In genomic region chr5:170251462-170251861, GRCh38 we compare ENCODE assay signal across 27 cellular contexts. TPM values are rescaled to one million over a fixed set of nuclear protein-coding genes. Genes with fewer than 3 reads are reported as not detected.
A peak's percentile ranks its signal among the peaks of the same experiment; 100 is the strongest.
DNase-seq lines count a peak whose midpoint lies in the region; ATAC-seq and TF ChIP-seq lines count a peak whose summit lies in the region.
"Had no signal": no experiment of that assay in that cellular context is flagged by ENCODE, and none has a peak within 500 bp of the region (broad histone marks: within the 10 kb centered on the region; RNA-seq: fewer than 3 reads in every experiment).

No MANE protein-coding gene starts in this region.

- TF ChIP-seq CTCF in HEK293 (tag by site-specific recombination; IDR thresholded peaks at IDR 0.05): no peak
- no peak for TF ChIP-seq CTCF in activated CD8-positive, alpha-beta T cell treated with anti-CD3 and anti-CD28 coated beads for 36 hours (IDR thresholded peaks at IDR 0.05)
- TF ChIP-seq CTCF in foreskin keratinocyte (conservative IDR thresholded peaks at IDR 0.05): no peak

- H3K27ac ChIP-seq in HEK293 (ENCODE audit: extremely low read depth, low read depth, low read length) (no peak overlapping the region), foreskin keratinocyte (no peak overlapping the region), GM23248 (no peak overlapping the region)
- no peak overlapping the region for H3K27ac ChIP-seq in CD8-positive, alpha-beta memory T cell (ENCODE audit: low read depth, low read length)
- H3K27ac ChIP-seq: 22Rv1, ovary, right lobe of liver had no signal

- H3K4me3 ChIP-seq in HEK293 (ENCODE audit: low read depth, low read length) (no peak overlapping the region), GM23248 (no peak overlapping the region)
- no peak overlapping the region for H3K4me3 ChIP-seq in CD8-positive, alpha-beta memory T cell (ENCODE audit: low read length)
- H3K4me3 ChIP-seq: ovary, right lobe of liver had no signal

- peaks cover 92% of the 10 kb centered on the region for H3K36me3 Mint-ChIP-seq in activated CD8-positive, alpha-beta T cell treated with anti-CD3 and anti-CD28 coated beads for 36 hours (ENCODE audit: low read depth)
- peaks cover 31 to 96% (median 52%) of the 10 kb centered on the region in 3 donors for H3K36me3 Mint-ChIP-seq in CD8-positive, alpha-beta memory T cell

- no peak overlapping the region for H3K4me2 ChIP-seq in GM23248 (ENCODE audit: unreplicated experiment)

- H4K20me1 ChIP-seq in GM23248 (ENCODE audit: insufficient read depth): no peaks in the 10 kb centered on the region

- peaks cover 2% of the 10 kb centered on the region for H3K9me3 Mint-ChIP-seq in activated CD8-positive, alpha-beta T cell treated with anti-CD3 and anti-CD28 coated beads for 36 hours
- no peaks in the 10 kb centered on the region for H3K9me3 Mint-ChIP-seq in CD8-positive, alpha-beta memory T cell
- H3K9me3 Mint-ChIP-seq: memory B cell had no signal

- H3K9ac ChIP-seq in GM23248: no peak overlapping the region

- CTCF ChIA-PET in HEK293 (lab: Yijun Ruan, JAX): interaction anchor here (0.9 to 1.4 kb wide), 2 partner anchors 16 to 18 kb away, joined by 3 to 4 read pairs; no protein-coding TSS in a partner anchor
- CTCF ChIA-PET in activated CD8-positive, alpha-beta T cell treated with anti-CD3 and anti-CD28 coated beads for 36 hours (lab: Charles Lee): interaction anchor here (1.2 to 2.7 kb wide), 6 partner anchors 26 to 96 kb away, joined by 4 to 15 read pairs (median 4); no protein-coding TSS in a partner anchor
- CTCF ChIA-PET in CD8-positive, alpha-beta memory T cell (lab: Charles Lee): interaction anchor here (1.1 to 3.8 kb wide), 6 partner anchors 10 to 88 kb away, joined by 3 to 11 read pairs (median 6); no protein-coding TSS in a partner anchor

- H3K9me2 ChIP-seq in GM23248 (ENCODE audit: insufficient read depth): no peaks in the 10 kb centered on the region

- peak overlapping the region; percentile 51 for H3K27ac Mint-ChIP-seq in activated CD8-positive, alpha-beta T cell treated with anti-CD3 and anti-CD28 coated beads for 36 hours
- peak overlapping the region in 2 of 8 donors; percentile 17 to 53 for H3K27ac Mint-ChIP-seq in CD8-positive, alpha-beta memory T cell
- H3K27ac Mint-ChIP-seq: dendritic cell treated with granulocyte-macrophage colony-stimulating factor and Interleukin-4, amounts not matched to agents 40 ng/mL and 50 ng/mL, for 4 days; memory B cell had no signal

- WGBS in GM23248 (ENCODE audit: low coverage in 1 of 2, low lambda C conversion rate in 2 of 2, missing lambda C conversion rate in 2 of 2), 2 experiments: 38 to 64% methylated on average over 2 of the region's 2 CpGs

- no peaks in the 10 kb centered on the region for H3K79me2 ChIP-seq in GM23248 (ENCODE audit: insufficient read depth)

- H3K4me3 Mint-ChIP-seq in activated CD8-positive, alpha-beta T cell treated with anti-CD3 and anti-CD28 coated beads for 36 hours: no peak overlapping the region
- no peak overlapping the region for H3K4me3 Mint-ChIP-seq in CD8-positive, alpha-beta memory T cell
- H3K4me3 Mint-ChIP-seq: dendritic cell treated with granulocyte-macrophage colony-stimulating factor and Interleukin-4, amounts not matched to agents 40 ng/mL and 50 ng/mL, for 4 days; memory B cell had no signal

- H3K27me3 Mint-ChIP-seq in activated CD8-positive, alpha-beta T cell treated with anti-CD3 and anti-CD28 coated beads for 36 hours: no peaks in the 10 kb centered on the region
- H3K27me3 Mint-ChIP-seq in CD8-positive, alpha-beta memory T cell: no peaks in the 10 kb centered on the region
- H3K27me3 Mint-ChIP-seq: dendritic cell treated with granulocyte-macrophage colony-stimulating factor and Interleukin-4, amounts not matched to agents 40 ng/mL and 50 ng/mL, for 4 days had no signal

- H3K27me3 ChIP-seq in foreskin keratinocyte (peaks cover 48% of the 10 kb centered on the region), GM23248 (replicated peaks; ENCODE audit: insufficient read depth) (peaks cover 92% of the 10 kb centered on the region)
- no peaks in the 10 kb centered on the region for H3K27me3 ChIP-seq in CD8-positive, alpha-beta memory T cell (ENCODE audit: insufficient read depth, low read length, poor library complexity, severe bottlenecking)
- H3K27me3 ChIP-seq: ovary, right lobe of liver had no signal

- H3F3A ChIP-seq in GM23248 (ENCODE audit: insufficient read depth): no peaks in the 10 kb centered on the region

- H3K36me3 ChIP-seq in HEK293 (ENCODE audit: control insufficient read depth in 2 of 2, insufficient read depth in 1 of 2, low read length in 2 of 2): no peaks in the 10 kb centered on the region
- H3K36me3 ChIP-seq in GM23248 (ENCODE audit: low read depth): no peaks in the 10 kb centered on the region
- peaks cover 90% of the 10 kb centered on the region for H3K36me3 ChIP-seq in CD8-positive, alpha-beta memory T cell (ENCODE audit: insufficient read depth, low read length)
- H3K36me3 ChIP-seq: ovary had no signal

- in situ Hi-C loops in GM23248 (cut with MboI): no loop called here

- H3K9me3 ChIP-seq in HEK293 (ENCODE audit: control insufficient read depth, insufficient read depth, low read depth, low read length) (no peaks in the 10 kb centered on the region), GM23248 (ENCODE audit: low read depth) (no peaks in the 10 kb centered on the region)
- no peaks in the 10 kb centered on the region for H3K9me3 ChIP-seq in CD8-positive, alpha-beta memory T cell (ENCODE audit: low read length)
- H3K9me3 ChIP-seq: ovary, right lobe of liver had no signal

- intact Hi-C loops in activated CD8-positive, alpha-beta T cell treated with anti-CD3 and anti-CD28 coated beads for 36 hours (cut with micrococcal nuclease): no loop called here

- peaks cover 23% of the 10 kb centered on the region for H3K4me1 ChIP-seq in HEK293 (ENCODE audit: control insufficient read depth, insufficient read depth, low read length)
- H3K4me1 ChIP-seq in foreskin keratinocyte: no peaks in the 10 kb centered on the region
- H3K4me1 ChIP-seq in GM23248 (ENCODE audit: insufficient read depth): no peaks in the 10 kb centered on the region
- peaks cover 23% of the 10 kb centered on the region for H3K4me1 ChIP-seq in CD8-positive, alpha-beta memory T cell (ENCODE audit: insufficient read depth, low read length)
- H3K4me1 ChIP-seq: right lobe of liver had no signal

- ATAC-seq in activated CD8-positive, alpha-beta T cell treated with anti-CD3 and anti-CD28 coated beads for 36 hours: no peak
- ATAC-seq in foreskin keratinocyte: no peak
- ATAC-seq: right lobe of liver had no signal

- POLR2A ChIA-PET in HEK293 (lab: Yijun Ruan, JAX): no interaction called here
- POLR2A ChIA-PET in activated CD8-positive, alpha-beta T cell treated with anti-CD3 and anti-CD28 coated beads for 36 hours (lab: Charles Lee): interaction anchor here (0.6 to 1.2 kb wide), 2 partner anchors 14 to 83 kb away, joined by 3 read pairs; no protein-coding TSS in a partner anchor
- POLR2A ChIA-PET in CD8-positive, alpha-beta memory T cell (lab: Charles Lee): interaction anchor here (1.3 kb wide), 1 partner anchor 31 kb away, joined by 3 read pairs; no protein-coding TSS in a partner anchor

- DNase-seq in NCI-H1105 treated with DMSO at 0.1 percent for 48 hours (lab: John Stamatoyannopoulos, UW) (peak; percentile 48), NCI-H1105 (lab: John Stamatoyannopoulos, UW) (no peak), foreskin keratinocyte (peak; percentile 10 to 13), NCI-H82 (lab: John Stamatoyannopoulos, UW) (no peak), GM23248 (no peak)
- no peak for DNase-seq in activated CD8-positive, alpha-beta T cell treated with anti-CD3 and anti-CD28 coated beads for 36 hours
- no peak for DNase-seq in CD8-positive, alpha-beta memory T cell
- DNase-seq: activated CD4-positive, alpha-beta T cell treated with anti-CD3 and anti-CD28 coated beads for 48 hours; activated T-cell treated with anti-CD3 and anti-CD28 coated beads for 4 hours; AML-193; Calu3; foreskin melanocyte; KBM-7; kidney glomerular epithelial cell; NCI-H1092; NCI-H2171 treated with DMSO at 0.1 percent for 48 hours; ovary; right lobe of liver; RPMI8226; stimulated activated naive CD4-positive, alpha-beta T cell treated with Interleukin-2 at 50 U/mL for 16 hours; trophoblast cell had no signal

- peaks cover 73% of the 10 kb centered on the region for H3K4me1 Mint-ChIP-seq in activated CD8-positive, alpha-beta T cell treated with anti-CD3 and anti-CD28 coated beads for 36 hours (ENCODE audit: low read depth)
- peaks cover 43 to 76% (median 70%) of the 10 kb centered on the region in 3 donors for H3K4me1 Mint-ChIP-seq in CD8-positive, alpha-beta memory T cell

- no peak overlapping the region for H2AFZ ChIP-seq in GM23248

TF ChIP-seq in HEK293, 187 proteins besides CTCF, POLR2A, EP300 and RAD21:
- TF ChIP-seq ZNF664 (tag by site-specific recombination; IDR thresholded peaks at IDR 0.05) (peak; percentile 60; the same call in 1 of the 2 replicates), FEZF1 (tag by site-specific recombination; IDR thresholded peaks at IDR 0.05) (0 out of 2 replicates have a peak, but pooled peaks have one; percentile 12), RBAK (tag by site-specific recombination; IDR thresholded peaks at IDR 0.05) (no peak), ZNF248 (tag by site-specific recombination; IDR thresholded peaks at IDR 0.05) (no peak), ZNF37A (tag by site-specific recombination; IDR thresholded peaks at IDR 0.05) (0 out of 2 replicates have a peak, but pooled peaks have one; percentile 2), OSR2 (tag by site-specific recombination; IDR thresholded peaks at IDR 0.05) (peak; percentile 56)

RNA-seq across cellular contexts. Expression of gene C5orf58, which starts 18.7 kb away (rescaled TPM):
- total RNA-seq in activated CD8-positive, alpha-beta T cell treated with anti-CD3 and anti-CD28 coated beads for 36 hours: not detected
- not detected in 2 replicates for total RNA-seq in foreskin keratinocyte
- polyA plus RNA-seq in foreskin keratinocyte (not detected in 2 replicates), GM23248 (2016; fragmentation: Nextera tagmentation; extraction: Ambion mirVana) (not detected in 2 replicates)
- total RNA-seq in GM23248 (2014; rRNA removed; shearing (Covaris generic)): not detected in 2 replicates
- not detected for total RNA-seq in CD8-positive, alpha-beta memory T cell
- polyA plus RNA-seq in CD8-positive, alpha-beta memory T cell: 0.99 TPM
- total RNA-seq: Calu3, endothelial cell of umbilical vein, ovary, right lobe of liver had no signal
- polyA plus RNA-seq: adipose tissue, endothelial cell of umbilical vein had no signal

RNA-seq across cellular contexts. Expression of gene LCP2, which starts 46.1 kb away (rescaled TPM):
- total RNA-seq in activated CD8-positive, alpha-beta T cell treated with anti-CD3 and anti-CD28 coated beads for 36 hours: 100 to 1,000 TPM; 243 to 259 TPM
- not detected in 2 replicates for total RNA-seq in foreskin keratinocyte
- polyA plus RNA-seq in foreskin keratinocyte: not detected in 2 replicates
- not detected in 2 replicates for total RNA-seq in GM23248 (2014; rRNA removed; shearing (Covaris generic))
- polyA plus RNA-seq in GM23248 (2016; fragmentation: Nextera tagmentation; extraction: Ambion mirVana): not detected in 2 replicates
- total RNA-seq in CD8-positive, alpha-beta memory T cell: 100 to 1,000 TPM; 219 to 224 TPM
- polyA plus RNA-seq in CD8-positive, alpha-beta memory T cell: 288 TPM
- total RNA-seq: Calu3, endothelial cell of umbilical vein had no signal
- polyA plus RNA-seq: endothelial cell of umbilical vein had no signal

Comparison
In these comparisons a context has a peak if more than half of its experiments do, and no peak if none do; other contexts are left out.
1. DNase-seq: peak in NCI-H1105 treated with DMSO at 0.1 percent for 48 hours (single experiment) and foreskin keratinocyte (2 of 2); none in NCI-H1105 (single experiment), activated CD8-positive, alpha-beta T cell treated with anti-CD3 and anti-CD28 coated beads for 36 hours (single experiment), NCI-H82 (single experiment), GM23248 (single experiment) and CD8-positive, alpha-beta memory T cell (0 of 5).
2. RNA of gene LCP2, which starts 46.1 kb away (total RNA-seq): 243 to 259 TPM in activated CD8-positive, alpha-beta T cell treated with anti-CD3 and anti-CD28 coated beads for 36 hours and 219 to 224 TPM in CD8-positive, alpha-beta memory T cell; not detected in foreskin keratinocyte and not detected in GM23248; every median in the first group is over 100 times any median in the second.